Comparison of ENCODE assay signal across 18 cellular contexts in genomic region chr6:14472964-14473363, GRCh38.
DNase-seq lines count a peak whose midpoint lies in the region; ATAC-seq and TF ChIP-seq lines count a peak whose summit lies in the region.
"Had no signal": no experiment of that assay in that cellular context is flagged by ENCODE, and none has a peak within 500 bp of the region (broad histone marks: within the 10 kb centered on the region; RNA-seq: fewer than 3 reads in every experiment).

No MANE protein-coding gene starts in this region.

- H3K9me3 ChIP-seq in WERI-Rb-1 (ENCODE audit: severe bottlenecking) = no peaks in the 10 kb centered on the region
- H3K9me3 ChIP-seq: SK-N-SH had no signal

- peaks cover 4% of the 10 kb centered on the region for H3K36me3 Mint-ChIP-seq in stimulated activated naive CD8-positive, alpha-beta T cell treated with anti-CD3 and anti-CD28 coated beads, Interleukin-15, Interleukin-2, amounts not matched to agents 100 ng/mL and 50 ng/mL, for 24 hours (ENCODE audit: low read depth)
- H3K36me3 Mint-ChIP-seq in activated CD4-positive, alpha-beta T cell treated with anti-CD3 and anti-CD28 coated beads for 36 hours (ENCODE audit: low read depth) = no peaks in the 10 kb centered on the region

- H3K4me1 Mint-ChIP-seq in stimulated activated naive CD8-positive, alpha-beta T cell treated with anti-CD3 and anti-CD28 coated beads, Interleukin-15, Interleukin-2, amounts not matched to agents 100 ng/mL and 50 ng/mL, for 24 hours (ENCODE audit: low read depth) = peaks cover 8% of the 10 kb centered on the region
- H3K4me1 Mint-ChIP-seq in stimulated activated naive CD8-positive, alpha-beta T cell treated with anti-CD3 and anti-CD28 coated beads, Interleukin-15, amount 100 ng/mL, for 72 hours = peaks cover 8% of the 10 kb centered on the region
- H3K4me1 Mint-ChIP-seq in activated CD4-positive, alpha-beta T cell treated with anti-CD3 and anti-CD28 coated beads for 36 hours = peaks cover 10% of the 10 kb centered on the region
- H3K4me1 Mint-ChIP-seq: activated CD8-positive, alpha-beta memory T cell treated with anti-CD3 and anti-CD28 coated beads, Interleukin-2, amount 10 ng/mL, durations not matched to agents 7 days and 5 days had no signal

- no peak for ATAC-seq in stimulated activated naive CD8-positive, alpha-beta T cell treated with anti-CD3 and anti-CD28 coated beads, Interleukin-15, amount 100 ng/mL, for 72 hours
- ATAC-seq in activated CD4-positive, alpha-beta T cell treated with anti-CD3 and anti-CD28 coated beads for 36 hours = no peak
- ATAC-seq: activated CD8-positive, alpha-beta memory T cell treated with anti-CD3 and anti-CD28 coated beads, Interleukin-2, amount 10 ng/mL, durations not matched to agents 7 days and 5 days had no signal

- H3K27me3 ChIP-seq in WERI-Rb-1 (ENCODE audit: insufficient read depth, low read depth, severe bottlenecking) = no peaks in the 10 kb centered on the region

- no peak overlapping the region for H3K27ac ChIP-seq in WERI-Rb-1
- H3K27ac ChIP-seq: VCaP had no signal

- peak overlapping the region; percentile 20 for H3K27ac Mint-ChIP-seq in stimulated activated naive CD8-positive, alpha-beta T cell treated with anti-CD3 and anti-CD28 coated beads, Interleukin-15, Interleukin-2, amounts not matched to agents 100 ng/mL and 50 ng/mL, for 24 hours
- no peak overlapping the region for H3K27ac Mint-ChIP-seq in stimulated activated naive CD8-positive, alpha-beta T cell treated with anti-CD3 and anti-CD28 coated beads, Interleukin-15, amount 100 ng/mL, for 72 hours
- H3K27ac Mint-ChIP-seq in activated CD4-positive, alpha-beta T cell treated with anti-CD3 and anti-CD28 coated beads for 36 hours = no peak overlapping the region
- H3K27ac Mint-ChIP-seq: activated CD8-positive, alpha-beta memory T cell treated with anti-CD3 and anti-CD28 coated beads, Interleukin-2, amount 10 ng/mL, durations not matched to agents 7 days and 5 days; activated naive CD8-positive, alpha-beta T cell; nephron had no signal

- H3K36me3 ChIP-seq in WERI-Rb-1 = no peaks in the 10 kb centered on the region

- TF ChIP-seq CTCF in fibroblast of villous mesenchyme (IDR thresholded peaks at IDR 0.05; ENCODE audit: insufficient read depth, low read depth, low read length) (no peak), WERI-Rb-1 (IDR thresholded peaks at IDR 0.05; ENCODE audit: low read depth, low read length) (no peak)

- H3K9me3 Mint-ChIP-seq in stimulated activated naive CD8-positive, alpha-beta T cell treated with anti-CD3 and anti-CD28 coated beads, Interleukin-15, Interleukin-2, amounts not matched to agents 100 ng/mL and 50 ng/mL, for 24 hours = peaks cover 12% of the 10 kb centered on the region
- peaks cover 11 to 13% of the 10 kb centered on the region in 2 donors for H3K9me3 Mint-ChIP-seq in stimulated activated naive CD8-positive, alpha-beta T cell treated with anti-CD3 and anti-CD28 coated beads, Interleukin-15, amount 100 ng/mL, for 72 hours
- H3K9me3 Mint-ChIP-seq in activated CD4-positive, alpha-beta T cell treated with anti-CD3 and anti-CD28 coated beads for 36 hours (ENCODE audit: low read depth) = peaks cover 18% of the 10 kb centered on the region

- POLR2A ChIA-PET in activated CD4-positive, alpha-beta T cell treated with anti-CD3 and anti-CD28 coated beads for 36 hours (lab: Charles Lee) = no interaction called here

- no peak for DNase-seq in stimulated activated naive CD8-positive, alpha-beta T cell treated with anti-CD3 and anti-CD28 coated beads, Interleukin-15, amount 100 ng/mL, for 72 hours
- peak; percentile 51 for DNase-seq in RPMI8226
- DNase-seq in fibroblast of villous mesenchyme (ENCODE audit: low read depth) = peak; percentile 46
- DNase-seq in stimulated activated CD4-positive, alpha-beta T cell treated with anti-CD3 and anti-CD28 coated beads, Interleukin-12 subunit alpha, Interleukin-12 subunit beta, amount 100 ng/mL, for 4 hours = no peak
- DNase-seq in activated CD4-positive, alpha-beta T cell treated with anti-CD3 and anti-CD28 coated beads for 36 hours = no peak
- no peak for DNase-seq in WERI-Rb-1
- no peak for DNase-seq in Ammon's horn (ENCODE audit: low spot score)
- DNase-seq: activated CD8-positive, alpha-beta memory T cell treated with anti-CD3 and anti-CD28 coated beads, Interleukin-2, amount 10 ng/mL, durations not matched to agents 7 days and 5 days; NCI-H1436 treated with DMSO at 0.1 percent for 48 hours; NCI-H446; right cardiac atrium; SK-N-SH; stimulated activated CD4-positive, alpha-beta T cell treated with anti-CD3 and anti-CD28 coated beads, Interleukin-4, amount 100 ng/mL, for 24 hours had no signal

- no peak overlapping the region for H3K4me3 Mint-ChIP-seq in stimulated activated naive CD8-positive, alpha-beta T cell treated with anti-CD3 and anti-CD28 coated beads, Interleukin-15, Interleukin-2, amounts not matched to agents 100 ng/mL and 50 ng/mL, for 24 hours
- no peak overlapping the region for H3K4me3 Mint-ChIP-seq in stimulated activated naive CD8-positive, alpha-beta T cell treated with anti-CD3 and anti-CD28 coated beads, Interleukin-15, amount 100 ng/mL, for 72 hours
- no peak overlapping the region for H3K4me3 Mint-ChIP-seq in activated CD4-positive, alpha-beta T cell treated with anti-CD3 and anti-CD28 coated beads for 36 hours
- H3K4me3 Mint-ChIP-seq: activated CD8-positive, alpha-beta memory T cell treated with anti-CD3 and anti-CD28 coated beads, Interleukin-2, amount 10 ng/mL, durations not matched to agents 7 days and 5 days; activated naive CD8-positive, alpha-beta T cell; nephron had no signal

- H3K4me3 ChIP-seq in fibroblast of villous mesenchyme (ENCODE audit: low read depth, low read length) (no peak overlapping the region), WERI-Rb-1 (ENCODE audit: low read depth, low read length) (no peak overlapping the region)
- H3K4me3 ChIP-seq: lung had no signal

- intact Hi-C loops in activated CD4-positive, alpha-beta T cell treated with anti-CD3 and anti-CD28 coated beads for 36 hours (cut with DNase I, micrococcal nuclease) = no loop called here

- CTCF ChIA-PET in activated CD4-positive, alpha-beta T cell treated with anti-CD3 and anti-CD28 coated beads for 36 hours (lab: Charles Lee) = interaction anchor here (0.5 kb wide), 1 partner anchor 233 kb away, joined by 3 read pairs; no protein-coding TSS in a partner anchor

- no peaks in the 10 kb centered on the region for H3K27me3 Mint-ChIP-seq in stimulated activated naive CD8-positive, alpha-beta T cell treated with anti-CD3 and anti-CD28 coated beads, Interleukin-15, Interleukin-2, amounts not matched to agents 100 ng/mL and 50 ng/mL, for 24 hours
- no peaks in the 10 kb centered on the region for H3K27me3 Mint-ChIP-seq in stimulated activated naive CD8-positive, alpha-beta T cell treated with anti-CD3 and anti-CD28 coated beads, Interleukin-15, amount 100 ng/mL, for 72 hours
- no peaks in the 10 kb centered on the region for H3K27me3 Mint-ChIP-seq in activated CD4-positive, alpha-beta T cell treated with anti-CD3 and anti-CD28 coated beads for 36 hours
- H3K27me3 Mint-ChIP-seq: activated CD8-positive, alpha-beta memory T cell treated with anti-CD3 and anti-CD28 coated beads, Interleukin-2, amount 10 ng/mL, durations not matched to agents 7 days and 5 days; activated naive CD8-positive, alpha-beta T cell had no signal

Comparison
In these comparisons a context has a peak if more than half of its experiments do, and no peak if none do; other contexts are left out.
1. DNase-seq: peak in RPMI8226 (single experiment) and fibroblast of villous mesenchyme (single experiment); none in stimulated activated naive CD8-positive, alpha-beta T cell treated with anti-CD3 and anti-CD28 coated beads, Interleukin-15, amount 100 ng/mL, for 72 hours (0 of 2), stimulated activated CD4-positive, alpha-beta T cell treated with anti-CD3 and anti-CD28 coated beads, Interleukin-12 subunit alpha, Interleukin-12 subunit beta, amount 100 ng/mL, for 4 hours (single experiment), activated CD4-positive, alpha-beta T cell treated with anti-CD3 and anti-CD28 coated beads for 36 hours (single experiment), WERI-Rb-1 (single experiment) and Ammon's horn (single experiment).